10 cellular contexts compared by ENCODE assay signal in genomic region chr1:179090923-179091322, GRCh38. TPM values are rescaled to one million over a fixed set of nuclear protein-coding genes. Genes with fewer than 3 reads are reported as not detected.
DNase-seq lines count a peak whose midpoint lies in the region; ATAC-seq and TF ChIP-seq lines count a peak whose summit lies in the region.
"Had no signal": no experiment of that assay in that cellular context is flagged by ENCODE, and none has a peak within 500 bp of the region (broad histone marks: within the 10 kb centered on the region; RNA-seq: fewer than 3 reads in every experiment).

No MANE protein-coding gene starts in this region.

- no peak overlapping the region for H3K9ac ChIP-seq in fibroblast of lung (ENCODE audit: insufficient read depth, low read length)

- H3K9me3 ChIP-seq in T-helper 17 cell (ENCODE audit: control insufficient read depth, low read length, poor library complexity, severe bottlenecking) (no peaks in the 10 kb centered on the region), fibroblast of lung (ENCODE audit: control insufficient read depth, insufficient read depth, low read depth, low read length) (no peaks in the 10 kb centered on the region)
- H3K9me3 ChIP-seq: tibial nerve had no signal

- H4K20me1 ChIP-seq in fibroblast of lung (ENCODE audit: control insufficient read depth, extremely low read depth, insufficient read depth, low read length): no peaks in the 10 kb centered on the region

- no peaks in the 10 kb centered on the region for H3K27me3 ChIP-seq in fibroblast of lung (ENCODE audit: control insufficient read depth, insufficient read depth, low read length)
- H3K27me3 ChIP-seq: tibial nerve had no signal

- H3K36me3 Mint-ChIP-seq in activated T-cell treated with anti-CD3 and anti-CD28 coated beads, Interleukin-2, amount 50 U/mL, for 24 hours (ENCODE audit: low read depth): peaks cover 94% of the 10 kb centered on the region
- peaks cover 5% of the 10 kb centered on the region for H3K36me3 Mint-ChIP-seq in T-helper 17 cell (ENCODE audit: low read depth)
- peaks cover 47 to 76% of the 10 kb centered on the region in 2 donors for H3K36me3 Mint-ChIP-seq in stimulated activated naive B cell treated with anti-CD40 and anti-IgM and Interleukin-4, amounts not matched to agents 10 μg/mL and 1 μg/mL and 100 μg/mL, for 72 hours

- H2AFZ ChIP-seq in fibroblast of lung (ENCODE audit: low read length): no peak overlapping the region

- H3K9me3 Mint-ChIP-seq in activated T-cell treated with anti-CD3 and anti-CD28 coated beads, Interleukin-2, amount 50 U/mL, for 24 hours: no peaks in the 10 kb centered on the region
- peaks cover 0 to 3% of the 10 kb centered on the region in 2 donors for H3K9me3 Mint-ChIP-seq in stimulated activated naive B cell treated with anti-CD40 and anti-IgM and Interleukin-4, amounts not matched to agents 10 μg/mL and 1 μg/mL and 100 μg/mL, for 72 hours
- H3K9me3 Mint-ChIP-seq: T-helper 2 cell treated with Interferon-gamma antibody and Interleukin-4, amounts not matched to agents 5 μg/mL and 100 μg/mL, for 36 hours had no signal

- ATAC-seq in T-helper 17 cell: no peak
- no peak for ATAC-seq in stimulated activated naive B cell treated with anti-CD40 and anti-IgM and Interleukin-4, amounts not matched to agents 10 μg/mL and 1 μg/mL and 100 μg/mL, for 72 hours (replicated peaks)
- no peak for ATAC-seq in GM18520 (IDR thresholded peaks at IDR 0.05; ENCODE audit: unreplicated experiment)

- H3K4me3 ChIP-seq in fibroblast of lung (replicated peaks in 1 of 4; ENCODE audit: control extremely low read depth in 1 of 4, insufficient read depth in 1 of 4, low read depth in 3 of 4, low read length in 4 of 4): no peak overlapping the region
- H3K4me3 ChIP-seq: tibial nerve had no signal

- no peak overlapping the region for H3K4me3 Mint-ChIP-seq in activated T-cell treated with anti-CD3 and anti-CD28 coated beads, Interleukin-2, amount 50 U/mL, for 24 hours
- no peak overlapping the region for H3K4me3 Mint-ChIP-seq in T-helper 17 cell
- H3K4me3 Mint-ChIP-seq in stimulated activated naive B cell treated with anti-CD40 and anti-IgM and Interleukin-4, amounts not matched to agents 10 μg/mL and 1 μg/mL and 100 μg/mL, for 72 hours: no peak overlapping the region
- H3K4me3 Mint-ChIP-seq: T-helper 2 cell treated with Interferon-gamma antibody and Interleukin-4, amounts not matched to agents 5 μg/mL and 100 μg/mL, for 36 hours had no signal

- peak overlapping the region; percentile 58 for H3K27ac ChIP-seq in fibroblast of lung (ENCODE audit: insufficient read depth, low read length)

- no peak for TF ChIP-seq CTCF in fibroblast of lung (conservative IDR thresholded peaks at IDR 0.05 in 1 of 2, IDR thresholded peaks at IDR 0.05 in 1 of 2; ENCODE audit: low read depth in 1 of 2, low read length in 2 of 2)

- peaks cover 16% of the 10 kb centered on the region for H3K36me3 ChIP-seq in fibroblast of lung (ENCODE audit: control insufficient read depth, insufficient read depth, low read length)

- peak overlapping the region; percentile 28 for H3K27ac Mint-ChIP-seq in activated T-cell treated with anti-CD3 and anti-CD28 coated beads, Interleukin-2, amount 50 U/mL, for 24 hours
- H3K27ac Mint-ChIP-seq in T-helper 17 cell: peak overlapping the region; percentile 87
- H3K27ac Mint-ChIP-seq in stimulated activated naive B cell treated with anti-CD40 and anti-IgM and Interleukin-4, amounts not matched to agents 10 μg/mL and 1 μg/mL and 100 μg/mL, for 72 hours: peak overlapping the region; percentile 38
- H3K27ac Mint-ChIP-seq: T-helper 2 cell treated with Interferon-gamma antibody and Interleukin-4, amounts not matched to agents 5 μg/mL and 100 μg/mL, for 36 hours had no signal

- no peak for DNase-seq in activated T-cell treated with anti-CD3 and anti-CD28 coated beads, Interleukin-2, amount 50 U/mL, for 24 hours
- DNase-seq in activated T-cell treated with anti-CD3 and anti-CD28 coated beads for 4 hours: no peak
- DNase-seq in T-helper 17 cell: no peak
- no peak for DNase-seq in fibroblast of lung (ENCODE audit: low read depth in 2 of 2)
- DNase-seq in stimulated activated naive B cell treated with anti-CD40 and anti-IgM and Interleukin-4, amounts not matched to agents 10 μg/mL and 1 μg/mL and 100 μg/mL, for 72 hours: no peak
- DNase-seq in SW 1271 (lab: John Stamatoyannopoulos, UW): no peak
- DNase-seq in NCI-H2171 (lab: John Stamatoyannopoulos, UW): no peak

- no peaks in the 10 kb centered on the region for H3K79me2 ChIP-seq in fibroblast of lung (ENCODE audit: control insufficient read depth, insufficient read depth, low read length)

- no peaks in the 10 kb centered on the region for H3K4me1 Mint-ChIP-seq in activated T-cell treated with anti-CD3 and anti-CD28 coated beads, Interleukin-2, amount 50 U/mL, for 24 hours (ENCODE audit: low read depth)
- peaks cover 24% of the 10 kb centered on the region for H3K4me1 Mint-ChIP-seq in T-helper 17 cell
- H3K4me1 Mint-ChIP-seq in stimulated activated naive B cell treated with anti-CD40 and anti-IgM and Interleukin-4, amounts not matched to agents 10 μg/mL and 1 μg/mL and 100 μg/mL, for 72 hours: peaks cover 19 to 37% of the 10 kb centered on the region in 2 donors

- no peak overlapping the region for H3K4me2 ChIP-seq in fibroblast of lung (ENCODE audit: extremely low read depth, insufficient read depth, low read length)

- peaks cover 13% of the 10 kb centered on the region for H3K4me1 ChIP-seq in fibroblast of lung (ENCODE audit: control insufficient read depth, extremely low read depth, insufficient read depth, low read length)

- no peaks in the 10 kb centered on the region for H3K27me3 Mint-ChIP-seq in activated T-cell treated with anti-CD3 and anti-CD28 coated beads, Interleukin-2, amount 50 U/mL, for 24 hours
- no peaks in the 10 kb centered on the region for H3K27me3 Mint-ChIP-seq in T-helper 17 cell
- no peaks in the 10 kb centered on the region for H3K27me3 Mint-ChIP-seq in stimulated activated naive B cell treated with anti-CD40 and anti-IgM and Interleukin-4, amounts not matched to agents 10 μg/mL and 1 μg/mL and 100 μg/mL, for 72 hours

RNA-seq across cellular contexts. Expression of gene TOR3A, which starts 9.1 kb away (rescaled TPM):
- total RNA-seq in T-helper 17 cell (10 to 100 TPM; 29.4 to 38.5 TPM), fibroblast of lung (32.9 and 62.1 TPM in 2 replicates)
- 24.0 and 24.1 TPM in 2 replicates for polyA plus RNA-seq in fibroblast of lung
- polyA plus RNA-seq in fibroblast of lung (2012): 22.6 and 25.8 TPM in 2 replicates
- 74.7 and 109 TPM in 2 replicates for polyA minus RNA-seq in fibroblast of lung (ENCODE audit: low replicate concordance)

Comparison
In these comparisons a context has a peak if more than half of its experiments do, and no peak if none do; other contexts are left out.
1. H3K27ac Mint-ChIP-seq: peak in every context shown above with its lines; median percentile 87 in T-helper 17 cell; 38 in stimulated activated naive B cell treated with anti-CD40 and anti-IgM and Interleukin-4, amounts not matched to agents 10 μg/mL and 1 μg/mL and 100 μg/mL, for 72 hours; 28 in activated T-cell treated with anti-CD3 and anti-CD28 coated beads, Interleukin-2, amount 50 U/mL, for 24 hours.